In the genomic region with DNA sequence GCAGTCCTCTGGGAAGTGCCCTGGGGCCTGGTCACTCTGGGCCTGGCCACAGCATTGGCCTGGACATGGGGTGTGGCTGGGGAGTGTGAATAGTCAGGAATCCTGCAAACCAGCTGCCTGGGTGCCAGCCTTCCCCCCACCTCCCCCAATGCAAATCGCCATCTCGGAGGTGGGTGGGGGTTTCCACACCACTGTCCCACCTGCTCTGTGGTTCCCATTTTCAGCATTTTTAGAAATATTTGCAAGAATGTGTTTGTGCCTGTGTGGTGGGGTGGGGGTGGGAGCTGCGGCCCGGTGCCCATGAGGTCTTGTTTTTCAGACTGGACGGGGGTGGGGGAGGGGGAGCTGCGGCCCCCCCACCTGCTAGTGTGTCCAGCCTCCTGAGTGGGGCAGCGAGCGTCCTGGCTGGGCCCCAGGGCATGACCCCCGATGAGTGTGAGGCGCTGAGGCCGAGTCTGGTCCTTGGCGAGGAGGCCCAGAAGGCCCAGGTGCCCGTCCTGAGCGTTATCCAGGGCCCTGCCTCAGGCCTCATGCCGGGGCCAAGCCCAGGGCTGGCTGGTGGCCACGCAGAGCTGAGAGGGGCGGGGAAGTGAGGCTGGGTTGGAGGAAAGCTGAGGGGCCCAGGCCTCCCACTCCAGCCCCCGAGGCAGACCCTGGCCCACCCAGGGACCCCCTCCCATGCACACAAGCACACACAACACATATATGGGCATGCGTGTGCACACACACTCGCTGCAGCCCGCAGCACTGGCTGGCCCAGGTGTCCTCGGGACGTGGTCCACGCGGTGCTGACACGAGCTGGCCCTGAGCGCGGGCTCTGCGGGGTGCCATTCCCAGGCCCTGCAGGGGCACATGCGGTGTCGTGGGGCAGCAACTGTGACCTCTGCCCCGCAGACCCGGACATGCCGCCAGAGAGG, we compare ENCODE assay signal across 8 cellular contexts.
DNase-seq lines count a peak whose midpoint lies in the region; ATAC-seq and TF ChIP-seq lines count a peak whose summit lies in the region.
"Not testable (repeated sequence)": the region's sequence is repeated elsewhere in the genome, so short reads cannot be mapped to it uniquely, and the experiment has no call there.

No MANE protein-coding gene starts in this region.

- H3K4me1 Mint-ChIP-seq in memory B cell, result peaks cover 64% of the 10 kb centered on the region

- H3K36me3 Mint-ChIP-seq in memory B cell, result peaks cover 13% of the 10 kb centered on the region

- H3K9me3 Mint-ChIP-seq in memory B cell, result peaks cover 17% of the 10 kb centered on the region

- peak overlapping the region; percentile 95 for H3K27ac Mint-ChIP-seq in memory B cell

- DNase-seq in GM12865 (ENCODE audit: low read depth), result not testable (repeated sequence)
- DNase-seq in RPMI8226 (peak; percentile 38), memory B cell (ENCODE audit: low spot score in 2 of 2) (peak in 1 of 2 donors; percentile 25)

- not testable (repeated sequence) for H3K4me3 Mint-ChIP-seq in memory B cell

- not testable (repeated sequence) for TF ChIP-seq CTCF in GM12865 (IDR thresholded peaks at IDR 0.05; ENCODE audit: insufficient read depth, low read depth, low read length, missing control alignments)

- H3K27me3 Mint-ChIP-seq in memory B cell, result not testable (repeated sequence)

- peak; percentile 41 for ATAC-seq in GM18909 (IDR thresholded peaks at IDR 0.05; ENCODE audit: poor library complexity, unreplicated experiment)
- peak; percentile 38 for ATAC-seq in GM21381 (IDR thresholded peaks at IDR 0.05; ENCODE audit: unreplicated experiment)
- peak; percentile 37 for ATAC-seq in HG02588 (IDR thresholded peaks at IDR 0.05; ENCODE audit: unreplicated experiment)
- ATAC-seq in HG03060 (IDR thresholded peaks at IDR 0.05; ENCODE audit: low read depth, unreplicated experiment), result peak; percentile 42
- ATAC-seq in HG03442 (IDR thresholded peaks at IDR 0.05; ENCODE audit: unreplicated experiment), result peak; percentile 32
- peak; percentile 86 for ATAC-seq in memory B cell (ENCODE audit: low read depth)

- peak overlapping the region; percentile 22; the same call in 1 of the 2 replicates for H3K4me3 ChIP-seq in GM12865 (ENCODE audit: low read depth, low read length)

Comparison
In these comparisons a context has a peak if more than half of its experiments do, and no peak if none do; other contexts are left out.
1. ATAC-seq: peak in every context shown above with its lines; median percentile 86 in memory B cell; 42 in HG03060; 41 in GM18909; 38 in GM21381; 37 in HG02588; 32 in HG03442.